8 cellular contexts compared by ENCODE assay signal in genomic region chr10:13348216-13349017, GRCh38. TPM values are rescaled to one million over a fixed set of nuclear protein-coding genes. Genes with fewer than 3 reads are reported as not detected.
DNase-seq lines count a peak whose midpoint lies in the region; ATAC-seq and TF ChIP-seq lines count a peak whose summit lies in the region.

Gene SEPHS1 (minus strand): TSS chr10:13348293. CDS start chr10:13344950, 3,343 bp downstream.

- DNase-seq in ACHN (peak; percentile 68), NCI-H446 treated with DMSO at 0.1 percent for 48 hours (lab: John Stamatoyannopoulos, UW) (peak; percentile 57), left lung (peak; percentile 79 to 90)
- DNase-seq in activated CD4-positive, alpha-beta T cell treated with anti-CD3 and anti-CD28 coated beads, Interleukin-2, amount 10 ng/mL, durations not matched to agents 7 days and 5 days: peak; percentile 88
- peak; percentile 65 to 72 for DNase-seq in stimulated activated CD4-positive, alpha-beta T cell treated with anti-CD3 and anti-CD28 coated beads, Interleukin-2, amount 100 ng/mL, for 48 hours

- peak within 1 kb of the TSS; percentile 64 to 75 for H3K4me3 ChIP-seq in left lung

- peak within 1 kb of the TSS; percentile 90 for H3K27ac ChIP-seq in left lung

- H3K27me3 ChIP-seq in left lung: peaks cover 9 to 25% of the 10 kb centered on the region in 2 donors

- peak within 1 kb of the TSS; percentile 98 for H3K27ac Mint-ChIP-seq in activated CD4-positive, alpha-beta T cell treated with anti-CD3 and anti-CD28 coated beads, Interleukin-2, amount 10 ng/mL, durations not matched to agents 7 days and 5 days
- H3K27ac Mint-ChIP-seq in dendritic cell treated with granulocyte-macrophage colony-stimulating factor and Interleukin-4, amounts not matched to agents 40 ng/mL and 50 ng/mL, for 4 days: peak within 1 kb of the TSS; percentile 80

- H3K36me3 Mint-ChIP-seq in activated CD4-positive, alpha-beta T cell treated with anti-CD3 and anti-CD28 coated beads, Interleukin-2, amount 10 ng/mL, durations not matched to agents 7 days and 5 days (ENCODE audit: low read depth): peaks cover 13% of the 10 kb centered on the region
- H3K36me3 Mint-ChIP-seq in dendritic cell treated with granulocyte-macrophage colony-stimulating factor and Interleukin-4, amounts not matched to agents 40 ng/mL and 50 ng/mL, for 4 days (ENCODE audit: low read depth): peaks cover 15% of the 10 kb centered on the region

- intact Hi-C loops in dendritic cell treated with granulocyte-macrophage colony-stimulating factor and Interleukin-4, amounts not matched to agents 40 ng/mL and 50 ng/mL, for 4 days (cut with micrococcal nuclease): loop anchor here (1.0 to 5.0 kb wide), 2 partner anchors 46 to 1749 kb away; partner anchors contain the start of gene RPP38
- intact Hi-C loops in left lung (cut with DNase I): no loop called here

- POLR2A ChIA-PET in activated CD4-positive, alpha-beta T cell treated with anti-CD3 and anti-CD28 coated beads, Interleukin-2, amount 10 ng/mL, durations not matched to agents 7 days and 5 days (lab: Charles Lee): interaction anchor here (0.6 kb wide), 1 partner anchor 1613 kb away, joined by 3 read pairs; no protein-coding TSS in a partner anchor

- H3K27me3 Mint-ChIP-seq in activated CD4-positive, alpha-beta T cell treated with anti-CD3 and anti-CD28 coated beads, Interleukin-2, amount 10 ng/mL, durations not matched to agents 7 days and 5 days: no peaks in the 10 kb centered on the region
- H3K27me3 Mint-ChIP-seq in dendritic cell treated with granulocyte-macrophage colony-stimulating factor and Interleukin-4, amounts not matched to agents 40 ng/mL and 50 ng/mL, for 4 days: peaks cover 28% of the 10 kb centered on the region

- H3K4me1 ChIP-seq in left lung: peaks cover 0 to 37% of the 10 kb centered on the region in 2 donors

- H3K9me3 ChIP-seq in left lung: no peaks in the 10 kb centered on the region

- no peaks in the 10 kb centered on the region for H3K9me3 Mint-ChIP-seq in activated CD4-positive, alpha-beta T cell treated with anti-CD3 and anti-CD28 coated beads, Interleukin-2, amount 10 ng/mL, durations not matched to agents 7 days and 5 days
- no peaks in the 10 kb centered on the region for H3K9me3 Mint-ChIP-seq in dendritic cell treated with granulocyte-macrophage colony-stimulating factor and Interleukin-4, amounts not matched to agents 40 ng/mL and 50 ng/mL, for 4 days

- H3K36me3 ChIP-seq in left lung: no peaks in the 10 kb centered on the region

- H3K4me1 Mint-ChIP-seq in activated CD4-positive, alpha-beta T cell treated with anti-CD3 and anti-CD28 coated beads, Interleukin-2, amount 10 ng/mL, durations not matched to agents 7 days and 5 days: peaks cover 64% of the 10 kb centered on the region
- H3K4me1 Mint-ChIP-seq in dendritic cell treated with granulocyte-macrophage colony-stimulating factor and Interleukin-4, amounts not matched to agents 40 ng/mL and 50 ng/mL, for 4 days (ENCODE audit: low read depth): peaks cover 37% of the 10 kb centered on the region

- in situ Hi-C loops in ACHN (cut with HindIII; ENCODE audit: low pct_ligation_motif_present, low pct_unique_long_range_greater_than_20kb, low sequenced_read_pairs): no loop called here

- TF ChIP-seq CTCF in left lung (IDR thresholded peaks at IDR 0.05): no peak

- CTCF ChIA-PET in activated CD4-positive, alpha-beta T cell treated with anti-CD3 and anti-CD28 coated beads, Interleukin-2, amount 10 ng/mL, durations not matched to agents 7 days and 5 days (lab: Charles Lee): interaction anchor here (3.9 kb wide), 1 partner anchor 46 kb away, joined by 19 read pairs; no protein-coding TSS in a partner anchor

- ATAC-seq in GM18519 (IDR thresholded peaks at IDR 0.05; ENCODE audit: low FRiP score, unreplicated experiment) (peak; percentile 43), HG03039 (IDR thresholded peaks at IDR 0.05; ENCODE audit: unreplicated experiment) (peak; percentile 57), left lung (peak; percentile 81)

- H3K4me3 Mint-ChIP-seq in activated CD4-positive, alpha-beta T cell treated with anti-CD3 and anti-CD28 coated beads, Interleukin-2, amount 10 ng/mL, durations not matched to agents 7 days and 5 days: peak within 1 kb of the TSS; percentile 91
- H3K4me3 Mint-ChIP-seq in dendritic cell treated with granulocyte-macrophage colony-stimulating factor and Interleukin-4, amounts not matched to agents 40 ng/mL and 50 ng/mL, for 4 days: peak within 1 kb of the TSS; percentile 82

RNA-seq across cellular contexts. Expression of gene SEPHS1, which starts in this region (rescaled TPM):
- 10 to 100 TPM; 74.4 to 74.9 TPM for total RNA-seq in activated CD4-positive, alpha-beta T cell treated with anti-CD3 and anti-CD28 coated beads, Interleukin-2, amount 10 ng/mL, durations not matched to agents 7 days and 5 days
- 10 to 100 TPM; 33.3 to 34.8 TPM for total RNA-seq in left lung

Comparison
In these comparisons a context has a peak if more than half of its experiments do, and no peak if none do; other contexts are left out.
1. Peak in every context shown above with its lines: DNase-seq, ATAC-seq, H3K4me3 ChIP-seq and H3K27ac ChIP-seq.